Comparison of ENCODE assay signal across 1 cellular context in the genomic region with DNA sequence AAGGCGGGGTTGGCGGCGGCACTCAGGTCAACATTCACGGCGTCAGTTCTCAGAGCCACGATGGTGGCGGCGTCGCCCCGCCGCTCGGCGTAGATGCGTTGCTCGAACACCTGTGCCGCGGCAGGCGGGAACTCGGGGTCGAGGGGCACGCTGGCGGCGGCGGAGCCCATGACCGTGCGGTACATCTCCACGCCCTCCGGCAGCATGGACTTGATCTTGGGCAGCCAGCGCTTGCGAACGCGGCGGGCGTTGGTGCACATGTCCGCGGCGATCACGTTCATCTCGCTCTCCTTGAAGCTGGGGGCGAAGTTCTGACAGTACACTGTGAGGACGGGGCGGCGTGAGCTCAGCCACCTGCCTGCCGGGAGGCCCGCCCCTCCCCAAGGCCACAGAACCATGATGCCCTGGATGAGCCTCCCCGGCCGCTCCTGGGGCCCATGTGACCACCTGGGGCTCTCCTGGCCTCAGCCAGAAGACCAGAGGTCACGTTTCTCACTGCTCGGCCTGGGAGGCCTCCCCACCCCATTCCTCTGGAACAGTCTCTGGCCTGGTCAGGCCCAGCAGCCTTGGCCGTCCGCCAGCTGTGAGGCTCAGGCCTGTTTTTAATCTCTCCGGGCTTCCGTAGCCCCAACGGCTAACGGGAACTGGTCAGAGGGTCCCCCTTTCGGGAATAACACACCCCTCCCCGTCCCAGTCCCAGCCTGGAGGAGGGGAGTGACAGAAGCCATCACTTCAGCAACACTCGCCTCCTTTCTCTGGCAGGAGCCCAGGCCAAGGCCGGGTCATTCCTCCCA.
TF ChIP-seq lines count a peak whose summit lies in the region.

No MANE protein-coding gene starts in this region.

TF ChIP-seq in IMR-90, 13 proteins besides CTCF, POLR2A, EP300 and RAD21 (continued from another document):
- TF ChIP-seq FOS (IDR thresholded peaks at IDR 0.05; ENCODE audit: low read depth, low read length) = no peak
